In the genomic region with DNA sequence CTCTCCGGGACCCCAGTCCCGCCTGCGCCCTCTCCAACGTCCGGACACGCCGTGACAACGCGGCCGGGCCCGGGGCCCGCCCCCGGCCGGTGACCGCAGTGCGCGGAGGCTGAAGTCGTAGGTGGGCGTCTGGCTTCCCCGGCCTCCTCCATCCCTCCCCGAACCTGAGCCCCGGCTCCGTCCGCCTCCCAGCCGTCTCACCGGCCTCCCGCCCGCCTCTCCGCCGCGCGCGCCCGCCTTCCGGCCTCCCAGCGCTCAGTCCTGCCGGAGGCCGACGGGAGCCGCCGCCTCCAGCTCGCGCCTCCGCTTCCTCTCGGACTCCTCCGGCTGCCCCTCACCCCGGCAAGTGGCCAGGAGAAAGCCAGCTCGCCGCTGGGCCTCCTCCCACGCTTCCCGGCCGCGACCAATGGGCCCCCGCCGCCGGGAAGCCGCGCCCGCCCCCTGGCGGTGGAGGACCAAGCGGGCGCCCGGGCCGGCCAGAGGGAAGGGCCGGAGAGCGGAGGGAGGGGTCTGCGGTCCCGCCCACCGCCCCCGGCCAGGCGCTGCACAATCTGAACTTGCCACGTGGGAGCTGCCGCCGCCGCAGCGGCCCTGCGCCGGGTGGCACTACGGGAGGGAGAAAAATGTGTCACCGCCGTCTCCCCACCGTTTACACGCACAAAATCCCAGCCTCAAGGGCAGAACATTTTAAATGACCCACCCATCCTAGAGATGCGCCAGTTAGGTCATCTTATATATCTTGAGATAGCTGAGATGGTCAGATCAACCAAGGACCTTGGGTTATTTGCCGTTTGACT, we compare ENCODE assay signal across 8 cellular contexts. TPM values are rescaled to one million over a fixed set of nuclear protein-coding genes. Genes with fewer than 3 reads are reported as not detected.
DNase-seq lines count a peak whose midpoint lies in the region; ATAC-seq, FAIRE-seq and TF ChIP-seq lines count a peak whose summit lies in the region.

A gene with protein sequence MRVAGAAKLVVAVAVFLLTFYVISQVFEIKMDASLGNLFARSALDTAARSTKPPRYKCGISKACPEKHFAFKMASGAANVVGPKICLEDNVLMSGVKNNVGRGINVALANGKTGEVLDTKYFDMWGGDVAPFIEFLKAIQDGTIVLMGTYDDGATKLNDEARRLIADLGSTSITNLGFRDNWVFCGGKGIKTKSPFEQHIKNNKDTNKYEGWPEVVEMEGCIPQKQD (minus strand): TSS at position 348 of the 797 bp plus-strand sequence. CDS start 13,339 bp downstream, outside the sequence.

- no peaks in the 10 kb centered on the region for H3K9me3 ChIP-seq in psoas muscle

- intact Hi-C loops in T-helper 1 cell treated with Interleukin-12 subunit alpha and Interleukin-12 subunit beta and Interleukin-4 antibody, amounts not matched to agents 30 ng/mL and 1 ng/mL, for 36 hours (cut with micrococcal nuclease) = loop anchor here (1.0 kb wide), 6 partner anchors 11 to 446 kb away; a partner anchor contains a TSS
- intact Hi-C loops in left ventricle myocardium superior (cut with micrococcal nuclease) = no loop called here
- intact Hi-C loops in psoas muscle (cut with DNase I) = loop anchor here in 1 of 2 donors (10.0 kb wide), 1 partner anchor 149 kb away; no protein-coding TSS in a partner anchor

- H3K36me3 ChIP-seq in psoas muscle (ENCODE audit: insufficient read depth in 1 of 2, low read depth in 1 of 2) = no peaks in the 10 kb centered on the region

- WGBS in psoas muscle, 3 donors = 1% methylated on average over 61 to 85 of the region's 85 CpGs

- FAIRE-seq in GM12892 (lab: Jason Lieb, UNC) (peak; percentile 97), urothelium cell line (lab: Jason Lieb, UNC) (no peak)

- peak; percentile 97 for TF ChIP-seq CTCF in psoas muscle (IDR thresholded peaks at IDR 0.05)

- no peaks in the 10 kb centered on the region for H3K4me1 ChIP-seq in psoas muscle

- H3K4me3 ChIP-seq in psoas muscle = peak within 1 kb of the TSS; percentile 84

- no peaks in the 10 kb centered on the region for H3K27me3 ChIP-seq in psoas muscle (ENCODE audit: insufficient read depth in 3 of 3, low read length in 2 of 3)

- DNase-seq in GM12892 (ENCODE audit: insufficient read length) (peak; percentile 80), NCI-H1417 treated with DMSO at 0.1 percent for 48 hours (lab: John Stamatoyannopoulos, UW) (peak; percentile 89), amniotic stem cell (lab: John Stamatoyannopoulos, UW) (peak; percentile 69), left ventricle myocardium superior (peak; percentile 95), psoas muscle (peak; percentile 95), urothelium cell line (ENCODE audit: low spot score) (peak; percentile 90)

- peak; percentile 92 for TF ChIP-seq POLR2A in GM12892 (IDR thresholded peaks at IDR 0.05; ENCODE audit: low read depth, low read length)

- peak; percentile 88 for ATAC-seq in HG02798 (IDR thresholded peaks at IDR 0.05; ENCODE audit: poor library complexity, unreplicated experiment)
- peak; percentile 99 for ATAC-seq in left ventricle myocardium superior
- peak; percentile 99 to 100 (median 100) for ATAC-seq in psoas muscle

- H3K27ac ChIP-seq in psoas muscle = peak within 1 kb of the TSS; percentile 79

RNA-seq across cellular contexts. Expression of the gene that starts here (rescaled TPM):
- polyA plus RNA-seq in GM12892 (2012; ENCODE audit: missing spikeins) = 26.1 TPM
- 52.8 and 54.8 TPM in 2 replicates for total RNA-seq in T-helper 1 cell treated with Interleukin-12 subunit alpha and Interleukin-12 subunit beta and Interleukin-4 antibody, amounts not matched to agents 30 ng/mL and 1 ng/mL, for 36 hours
- total RNA-seq in left ventricle myocardium superior (42.8 TPM), psoas muscle (10 to 100 TPM; 16.0 to 25.8 (median 18.1) TPM)
- polyA plus RNA-seq in psoas muscle = 10 to 100 TPM; 16.2 to 26.1 (median 16.6) TPM

Comparison
In these comparisons a context has a peak if more than half of its experiments do, and no peak if none do; other contexts are left out.
1. Peak in every context shown above with its lines: DNase-seq, ATAC-seq, H3K4me3 ChIP-seq and H3K27ac ChIP-seq.